8 cellular contexts compared by ENCODE assay signal in genomic region chr1:19251305-19252196, GRCh38.
A peak's percentile ranks its signal among the peaks of the same experiment; 100 is the strongest.
DNase-seq lines count a peak whose midpoint lies in the region; ATAC-seq lines count a peak whose summit lies in the region.

TSS of gene EMC1 (minus strand) at chr1:19251524. CDS start at chr1:19251509, 15 bp downstream.
TSS of gene MRTO4 (plus strand) at chr1:19251805. CDS start at chr1:19251836, 31 bp downstream.

- ATAC-seq in GM18858 (IDR thresholded peaks at IDR 0.05; ENCODE audit: unreplicated experiment) (peak; percentile 67), HG03066 (IDR thresholded peaks at IDR 0.05; ENCODE audit: low read depth, unreplicated experiment) (peak; percentile 77)

- peaks cover 27% of the 10 kb centered on the region for H3K4me1 ChIP-seq in ACC112 (ENCODE audit: control insufficient read depth, insufficient read depth, low read length, unreplicated experiment)

- H3K79me2 ChIP-seq in ACC112 (ENCODE audit: control insufficient read depth, insufficient read depth, low read length, unreplicated experiment): peaks cover 91% of the 10 kb centered on the region

- DNase-seq in NCI-H2227 treated with DMSO at 0.1 percent for 48 hours (lab: John Stamatoyannopoulos, UW): peak; percentile 81
- DNase-seq in activated CD4-positive, CD25-positive, alpha-beta regulatory T cell treated with anti-CD3 and anti-CD28 coated beads, Interleukin-2, amount 50 U/mL, for 16 hours (ENCODE audit: low read depth, low spot score): peak; percentile 83
- DNase-seq in central memory CD4-positive, alpha-beta T cell: peak; percentile 88
- DNase-seq in iris pigment epithelial cell (ENCODE audit: low read depth): peak; percentile 80
- peak; percentile 81 to 91 for DNase-seq in stimulated activated CD4-positive, alpha-beta T cell treated with anti-CD3 and anti-CD28 coated beads, Interleukin-12 subunit alpha, Interleukin-12 subunit beta, amount 100 ng/mL, for 24 hours (ENCODE audit: low read depth in 2 of 2)

- peaks cover 9% of the 10 kb centered on the region for H3K36me3 ChIP-seq in ACC112 (ENCODE audit: insufficient read depth, low read length)

- peak within 1 kb of the TSS; percentile 93 for H2AFZ ChIP-seq in ACC112 (ENCODE audit: low read length, unreplicated experiment)

- peak within 1 kb of the TSS; percentile 91 for H3K27ac ChIP-seq in ACC112 (ENCODE audit: low read depth, low read length)

- H3K4me3 ChIP-seq in ACC112 (ENCODE audit: low read depth, low read length): peak within 1 kb of the TSS; percentile 86

- no peaks in the 10 kb centered on the region for H3K27me3 ChIP-seq in ACC112 (ENCODE audit: insufficient read depth, low read length)

Comparison
In these comparisons a context has a peak if more than half of its experiments do, and no peak if none do; other contexts are left out.
1. Peak in every context shown above with its lines: DNase-seq, ATAC-seq, H3K4me3 ChIP-seq and H3K27ac ChIP-seq.